Comparison of ENCODE assay signal across 1 cellular context in genomic region chr10:70404906-70405824, GRCh38.
TF ChIP-seq lines count a peak whose summit lies in the region.

No MANE protein-coding gene starts in this region.

TF ChIP-seq in K562, 482 proteins besides CTCF, POLR2A, EP300 and RAD21 (continued from another document and continues in another):
- no peak for TF ChIP-seq NR0B1 (IDR thresholded peaks at IDR 0.05; ENCODE audit: partially characterized antibody)
- no peak for TF ChIP-seq KDM2B (CRISPR knock-in tag; IDR thresholded peaks at IDR 0.05)
- no peak for TF ChIP-seq ZHX1 (conservative IDR thresholded peaks at IDR 0.05; ENCODE audit: low read length)
- TF ChIP-seq ZNF23 (CRISPR knock-in tag; IDR thresholded peaks at IDR 0.05) = no peak
- no peak for TF ChIP-seq CSDE1 (IDR thresholded peaks at IDR 0.05)
- no peak for TF ChIP-seq ATF6 (CRISPR knock-in tag; IDR thresholded peaks at IDR 0.05)
- no peak for TF ChIP-seq ZNF134 (CRISPR knock-in tag; conservative IDR thresholded peaks at IDR 0.05)
- no peak for TF ChIP-seq ZFP30 (CRISPR knock-in tag; IDR thresholded peaks at IDR 0.05; ENCODE audit: borderline replicate concordance)
- TF ChIP-seq GMEB1 (CRISPR knock-in tag; IDR thresholded peaks at IDR 0.05) = no peak
- no peak for TF ChIP-seq THAP12 (CRISPR knock-in tag; IDR thresholded peaks at IDR 0.05)
- no peak for TF ChIP-seq GTF2F1 (IDR thresholded peaks at IDR 0.05; ENCODE audit: low read depth, low read length)
- TF ChIP-seq MCM7 (IDR thresholded peaks at IDR 0.05) = no peak
- peak; percentile 14; the same call in 1 of the 2 replicates for TF ChIP-seq RNF2 (IDR thresholded peaks at IDR 0.05)
- TF ChIP-seq TFAP4 (CRISPR knock-in tag; IDR thresholded peaks at IDR 0.05; ENCODE audit: borderline replicate concordance) = no peak
- TF ChIP-seq ZNF764 (CRISPR knock-in tag; IDR thresholded peaks at IDR 0.05; ENCODE audit: low read depth) = no peak
- no peak for TF ChIP-seq CREB5 (CRISPR knock-in tag; IDR thresholded peaks at IDR 0.05)
- TF ChIP-seq RBM25 (IDR thresholded peaks at IDR 0.05; ENCODE audit: low read depth, low read length, severe bottlenecking) = no peak
- no peak for TF ChIP-seq E2F5 (CRISPR knock-in tag; IDR thresholded peaks at IDR 0.05)
- no peak for TF ChIP-seq ZNF3 (CRISPR knock-in tag; IDR thresholded peaks at IDR 0.05)
- TF ChIP-seq ZFP36 (IDR thresholded peaks at IDR 0.05; ENCODE audit: low read depth, low read length, partially characterized antibody) = no peak
- no peak for TF ChIP-seq SIX5 (IDR thresholded peaks at IDR 0.05; ENCODE audit: borderline replicate concordance in 1 of 2, insufficient read depth in 1 of 2, low read depth in 1 of 2, low read length in 2 of 2)
- TF ChIP-seq CHD4 (IDR thresholded peaks at IDR 0.05; ENCODE audit: insufficient read depth, insufficient replicate concordance, low read depth, low read length, poor library complexity, severe bottlenecking) = no peak
- no peak for TF ChIP-seq NCOA4 (IDR thresholded peaks at IDR 0.05; ENCODE audit: partially characterized antibody)
- TF ChIP-seq TEAD4 (IDR thresholded peaks at IDR 0.05; ENCODE audit: low read length) = 0 out of 2 replicates have a peak, but pooled peaks have one; percentile 30
- TF ChIP-seq TEAD4 (CRISPR knock-in tag; IDR thresholded peaks at IDR 0.05; ENCODE audit: borderline replicate concordance) = no peak
- no peak for TF ChIP-seq ZBTB34 (CRISPR knock-in tag; IDR thresholded peaks at IDR 0.05)
- no peak; the same call in 1 of the 2 replicates for TF ChIP-seq ZNF431 (CRISPR knock-in tag; IDR thresholded peaks at IDR 0.05)
- TF ChIP-seq ZNF699 (CRISPR knock-in tag; IDR thresholded peaks at IDR 0.05; ENCODE audit: insufficient replicate concordance) = no peak
- no peak; the same call in none of the 2 replicates for TF ChIP-seq TAL1 (IDR thresholded peaks at IDR 0.05)
- TF ChIP-seq ZNF232 (CRISPR knock-in tag; IDR thresholded peaks at IDR 0.05) = no peak; the same call in 1 of the 2 replicates
- TF ChIP-seq RUNX1 (IDR thresholded peaks at IDR 0.05; ENCODE audit: low read depth) = no peak
- no peak for TF ChIP-seq TCF7 (IDR thresholded peaks at IDR 0.05; ENCODE audit: borderline replicate concordance)
- TF ChIP-seq GATA2 (CRISPR knock-in tag; IDR thresholded peaks at IDR 0.05) = no peak
- TF ChIP-seq PREB (CRISPR knock-in tag; IDR thresholded peaks at IDR 0.05) = no peak
- TF ChIP-seq FUS (optimal IDR thresholded peaks at IDR 0.05; ENCODE audit: low read depth, low read length) = no peak
- TF ChIP-seq NFRKB (IDR thresholded peaks at IDR 0.05; ENCODE audit: low read depth) = no peak
- TF ChIP-seq CBX8 (IDR thresholded peaks at IDR 0.05; ENCODE audit: borderline replicate concordance, extremely low read depth, low read depth, low read length, poor library complexity, severe bottlenecking) = no peak
- TF ChIP-seq TFE3 (CRISPR knock-in tag; IDR thresholded peaks at IDR 0.05) = no peak
- no peak for TF ChIP-seq ZSCAN29 (IDR thresholded peaks at IDR 0.05)
- TF ChIP-seq ZNF75A (CRISPR knock-in tag; IDR thresholded peaks at IDR 0.05) = no peak
- TF ChIP-seq FOXP1 (CRISPR knock-in tag; IDR thresholded peaks at IDR 0.05) = no peak
- no peak for TF ChIP-seq POLR2AphosphoS2 (IDR thresholded peaks at IDR 0.05; ENCODE audit: low read length)
- TF ChIP-seq NR2F6 (CRISPR knock-in tag; IDR thresholded peaks at IDR 0.05) = no peak
- no peak for TF ChIP-seq GTF2A2 (tag; IDR thresholded peaks at IDR 0.05)
- TF ChIP-seq ZNF584 (CRISPR knock-in tag; IDR thresholded peaks at IDR 0.05; ENCODE audit: low read depth) = no peak
- no peak for TF ChIP-seq ZNF277 (CRISPR knock-in tag; IDR thresholded peaks at IDR 0.05; ENCODE audit: borderline replicate concordance)
